Comparison of ENCODE assay signal across 18 cellular contexts in genomic region chr11:69134957-69135356, GRCh38. TPM values are rescaled to one million over a fixed set of nuclear protein-coding genes. Genes with fewer than 3 reads are reported as not detected.
"Had no signal": no experiment of that assay in that cellular context is flagged by ENCODE, and none has a peak within 500 bp of the region (broad histone marks: within the 10 kb centered on the region; RNA-seq: fewer than 3 reads in every experiment).

No MANE protein-coding gene starts in this region.

- H3K4me3 ChIP-seq: adrenal gland, heart left ventricle had no signal

- H3K27me3 Mint-ChIP-seq: activated naive CD8-positive, alpha-beta T cell; activated T-cell treated with anti-CD3 and anti-CD28 coated beads, Interleukin-2, amount 50 U/mL, for 24 hours; activated T-helper 17 cell treated with anti-CD3 and anti-CD28 coated beads, Interleukin-2, amount 50 U/mL, for 72 hours; progenitor cell of endocrine pancreas had no signal

- H3K4me3 Mint-ChIP-seq: activated naive CD8-positive, alpha-beta T cell; activated T-cell treated with anti-CD3 and anti-CD28 coated beads, Interleukin-2, amount 50 U/mL, for 24 hours; activated T-helper 17 cell treated with anti-CD3 and anti-CD28 coated beads, Interleukin-2, amount 50 U/mL, for 72 hours; natural killer cell treated with Interleukin-12 subunit alpha and Interleukin-12 subunit beta and Interleukin-15 and Interleukin-18, amount 100 ng/mL, for 72 hours; T-helper 2 cell treated with Interferon-gamma antibody and Interleukin-4, amounts not matched to agents 5 μg/mL and 100 μg/mL, for 36 hours had no signal

- H3K27ac ChIP-seq: adrenal gland, heart left ventricle, WERI-Rb-1 had no signal

- H3K36me3 ChIP-seq: adrenal gland, heart left ventricle, WERI-Rb-1 had no signal

- ATAC-seq: heart left ventricle; left cardiac atrium; natural killer cell treated with Interleukin-12 subunit alpha and Interleukin-12 subunit beta and Interleukin-15 and Interleukin-18, amount 100 ng/mL, for 72 hours had no signal

- H3K9me3 ChIP-seq: adrenal gland had no signal

- H3K27me3 ChIP-seq: heart left ventricle had no signal

- H3K27ac Mint-ChIP-seq: activated naive CD8-positive, alpha-beta T cell; natural killer cell treated with Interleukin-12 subunit alpha and Interleukin-12 subunit beta and Interleukin-15 and Interleukin-18, amount 100 ng/mL, for 72 hours; T-helper 2 cell treated with Interferon-gamma antibody and Interleukin-4, amounts not matched to agents 5 μg/mL and 100 μg/mL, for 36 hours had no signal

- DNase-seq: activated CD8-positive, alpha-beta memory T cell treated with anti-CD3 and anti-CD28 coated beads, Interleukin-2, amount 50 U/mL, for 4 hours; adrenal gland; central memory CD4-positive, alpha-beta T cell; heart left ventricle; left cardiac atrium; midbrain; retina; stimulated activated CD4-positive, alpha-beta T cell treated with anti-CD3 and anti-CD28 coated beads, Interleukin-4, amount 100 ng/mL, for 4 hours; trophoblast cell; WERI-Rb-1 had no signal

- H3K36me3 Mint-ChIP-seq: natural killer cell treated with Interleukin-12 subunit alpha and Interleukin-12 subunit beta and Interleukin-15 and Interleukin-18, amount 100 ng/mL, for 72 hours had no signal

- H3K4me1 ChIP-seq: adrenal gland had no signal

RNA-seq across cellular contexts. Expression of gene SMIM38, which starts 20.8 kb away (rescaled TPM):
- total RNA-seq: astrocyte, epithelial cell of proximal tubule had no signal
